In genomic region chr2:192741889-192742288, GRCh38 we compare ENCODE assay signal across 13 cellular contexts.
DNase-seq lines count a peak whose midpoint lies in the region; ATAC-seq, FAIRE-seq and TF ChIP-seq lines count a peak whose summit lies in the region.
"Had no signal": no experiment of that assay in that cellular context is flagged by ENCODE, and none has a peak within 500 bp of the region (broad histone marks: within the 10 kb centered on the region; RNA-seq: fewer than 3 reads in every experiment).

No MANE protein-coding gene starts in this region.

- no peak overlapping the region for H3K27ac Mint-ChIP-seq in progenitor cell of endocrine pancreas
- H3K27ac Mint-ChIP-seq: activated naive CD4-positive, alpha-beta T cell treated with anti-CD3 and anti-CD28 coated beads, Interleukin-2, amount 50 U/mL, for 72 hours; T-helper 17 cell had no signal

- H3K9me3 ChIP-seq in aorta (ENCODE audit: control insufficient read depth, low read length) = no peaks in the 10 kb centered on the region
- H3K9me3 ChIP-seq: MG63 had no signal

- H3K27me3 ChIP-seq in bronchial epithelial cell (ENCODE audit: control insufficient read depth, insufficient read depth, low read length) (no peaks in the 10 kb centered on the region), aorta (ENCODE audit: control insufficient read depth in 1 of 2, insufficient read depth in 2 of 2, low read length in 1 of 2) (no peaks in the 10 kb centered on the region)
- H3K27me3 ChIP-seq: MG63 had no signal

- H3K9me3 Mint-ChIP-seq in progenitor cell of endocrine pancreas (ENCODE audit: low read depth) = no peaks in the 10 kb centered on the region
- H3K9me3 Mint-ChIP-seq: activated naive CD4-positive, alpha-beta T cell treated with anti-CD3 and anti-CD28 coated beads, Interleukin-2, amount 50 U/mL, for 72 hours had no signal

- no peak overlapping the region for H3K4me3 ChIP-seq in bronchial epithelial cell (ENCODE audit: low read depth, low read length)
- no peak overlapping the region for H3K4me3 ChIP-seq in aorta (ENCODE audit: low read length in 2 of 2)
- H3K4me3 ChIP-seq: MG63 had no signal

- H3K4me1 Mint-ChIP-seq in progenitor cell of endocrine pancreas (ENCODE audit: low read depth) = peaks cover 9% of the 10 kb centered on the region
- H3K4me1 Mint-ChIP-seq: T-helper 17 cell had no signal

- H3K36me3 ChIP-seq in bronchial epithelial cell (ENCODE audit: control insufficient read depth, insufficient read depth, low read length) (no peaks in the 10 kb centered on the region), aorta (ENCODE audit: control insufficient read depth in 1 of 2, insufficient read depth in 2 of 2, low read length in 1 of 2) (no peaks in the 10 kb centered on the region)
- H3K36me3 ChIP-seq: MG63 had no signal

- intact Hi-C loops in aorta (cut with DNase I) = no loop called here

- H3K4me1 ChIP-seq in aorta (ENCODE audit: control insufficient read depth in 1 of 2, insufficient read depth in 2 of 2, low read length in 2 of 2) = no peaks in the 10 kb centered on the region

- peak; percentile 59 for DNase-seq in DMS53 (lab: John Stamatoyannopoulos, UW)
- no peak for DNase-seq in DMS53 treated with DMSO at 0.1 percent for 48 hours (lab: John Stamatoyannopoulos, UW; ENCODE audit: unreplicated experiment)
- peak; percentile 11 to 40 for DNase-seq in NCI-H526 (lab: John Stamatoyannopoulos, UW)
- DNase-seq in bronchial epithelial cell (ENCODE audit: low read depth) = peak; percentile 17
- DNase-seq in progenitor cell of endocrine pancreas (ENCODE audit: low spot score, unreplicated experiment) = no peak
- DNase-seq in aorta = no peak
- DNase-seq in EL = no peak
- DNase-seq: glutamatergic neuron; MG63; NK-92 treated with Interleukin-12 subunit alpha and Interleukin-12 subunit beta, amount 100 ng/mL, for 24 hours; T-helper 17 cell had no signal

- FAIRE-seq in bronchial epithelial cell (lab: Jason Lieb, UNC) = no peak

- ATAC-seq in aorta (ENCODE audit: low FRiP score) (no peak), HG03460 (IDR thresholded peaks at IDR 0.05; ENCODE audit: unreplicated experiment) (no peak)
- ATAC-seq: activated naive CD4-positive, alpha-beta T cell treated with anti-CD3 and anti-CD28 coated beads, Interleukin-2, amount 50 U/mL, for 72 hours; T-helper 17 cell had no signal

- no peak overlapping the region for H3K27ac ChIP-seq in aorta (ENCODE audit: low read depth in 1 of 2, low read length in 2 of 2)

- H3K4me3 Mint-ChIP-seq in progenitor cell of endocrine pancreas (ENCODE audit: low read depth) = no peak overlapping the region
- H3K4me3 Mint-ChIP-seq: T-helper 17 cell had no signal

- no peaks in the 10 kb centered on the region for H3K27me3 Mint-ChIP-seq in progenitor cell of endocrine pancreas
- H3K27me3 Mint-ChIP-seq: T-helper 17 cell had no signal

- H3K36me3 Mint-ChIP-seq in progenitor cell of endocrine pancreas (ENCODE audit: insufficient read depth) = no peaks in the 10 kb centered on the region
- H3K36me3 Mint-ChIP-seq: activated naive CD4-positive, alpha-beta T cell treated with anti-CD3 and anti-CD28 coated beads, Interleukin-2, amount 50 U/mL, for 72 hours had no signal

- TF ChIP-seq CTCF in bronchial epithelial cell (IDR thresholded peaks at IDR 0.05; ENCODE audit: insufficient read depth, low read length, severe bottlenecking) = peak; percentile 15
- peak; percentile 42 for TF ChIP-seq CTCF in progenitor cell of endocrine pancreas (IDR thresholded peaks at IDR 0.05; ENCODE audit: unreplicated experiment)

Comparison
In these comparisons a context has a peak if more than half of its experiments do, and no peak if none do; other contexts are left out.
1. DNase-seq: peak in DMS53 (single experiment), NCI-H526 (2 of 2) and bronchial epithelial cell (single experiment); none in DMS53 treated with DMSO at 0.1 percent for 48 hours (single experiment), progenitor cell of endocrine pancreas (single experiment), aorta (0 of 2) and EL (single experiment).